In genomic region chr5:156240414-156240813, GRCh38 we compare ENCODE assay signal across 27 cellular contexts.
"Had no signal": no experiment of that assay in that cellular context is flagged by ENCODE, and none has a peak within 500 bp of the region (broad histone marks: within the 10 kb centered on the region; RNA-seq: fewer than 3 reads in every experiment).

No MANE protein-coding gene starts in this region.

- ATAC-seq: activated CD4-positive, alpha-beta T cell treated with anti-CD3 and anti-CD28 coated beads for 36 hours; activated CD8-positive, alpha-beta memory T cell treated with anti-CD3 and anti-CD28 coated beads, Interleukin-2, amount 10 ng/mL, durations not matched to agents 7 days and 5 days; activated CD8-positive, alpha-beta T cell treated with anti-CD3 and anti-CD28 coated beads, Interleukin-2, amount 10 ng/mL, durations not matched to agents 7 days and 5 days had no signal

- H3K27ac ChIP-seq: ascending aorta, breast epithelium, cardiac muscle cell, colonic mucosa, epithelial cell of prostate, esophagus squamous epithelium had no signal

- DNase-seq: activated CD4-positive, alpha-beta memory T cell treated with anti-CD3 and anti-CD28 coated beads for 36 hours; activated CD4-positive, alpha-beta T cell treated with anti-CD3 and anti-CD28 coated beads for 36 hours; activated CD4-positive, alpha-beta T cell treated with anti-CD3 and anti-CD28 coated beads, Interleukin-2, amount 10 ng/mL, durations not matched to agents 24 days and 14 days; activated CD4-positive, CD25-positive, alpha-beta regulatory T cell; activated CD4-positive, CD25-positive, alpha-beta regulatory T cell treated with anti-CD3 and anti-CD28 coated beads, Interleukin-2, amount 50 U/mL, for 72 hours; activated CD8-positive, alpha-beta memory T cell treated with anti-CD3 and anti-CD28 coated beads, Interleukin-2, amount 10 ng/mL, durations not matched to agents 7 days and 5 days; activated CD8-positive, alpha-beta memory T cell treated with anti-CD3 and anti-CD28 coated beads, Interleukin-2, amount 50 U/mL, for 4 hours; activated CD8-positive, alpha-beta T cell treated with anti-CD3 and anti-CD28 coated beads, Interleukin-2, amount 10 ng/mL, durations not matched to agents 7 days and 5 days; activated effector memory CD4-positive, alpha-beta T cell treated with anti-CD3 and anti-CD28 coated beads, Interleukin-2, amount 50 U/mL, for 16 hours; activated naive CD4-positive, alpha-beta T cell treated with anti-CD3 and anti-CD28 coated beads for 36 hours; activated naive CD8-positive, alpha-beta T cell treated with anti-CD3 and anti-CD28 coated beads, Interleukin-2, amount 10 ng/mL, durations not matched to agents 7 days and 5 days; activated T-cell treated with anti-CD3 and anti-CD28 coated beads, Interleukin-2, amount 50 U/mL, for 1 hour; activated T-cell treated with anti-CD3 and anti-CD28 coated beads, Interleukin-2, amount 50 U/mL, for 48 hours; central memory CD4-positive, alpha-beta T cell; cerebellar nuclear complex; colonic mucosa; effector CD8-positive, alpha-beta T cell; esophagus squamous epithelium; foreskin melanocyte; head of caudate nucleus; hippocampal formation had no signal

- H3K4me1 ChIP-seq: ascending aorta, breast epithelium, colonic mucosa, esophagus squamous epithelium had no signal

- H3K9me3 ChIP-seq: ascending aorta, breast epithelium, colonic mucosa, esophagus squamous epithelium had no signal

- H3K4me3 ChIP-seq: ascending aorta, breast epithelium, cardiac muscle cell, colonic mucosa, esophagus squamous epithelium had no signal

- FAIRE-seq: endometrium, endothelial cell of umbilical vein had no signal

- H3K36me3 ChIP-seq: ascending aorta, breast epithelium, cardiac muscle cell, colonic mucosa, esophagus squamous epithelium had no signal

- H3K27me3 ChIP-seq: ascending aorta, breast epithelium, cardiac muscle cell, colonic mucosa, esophagus squamous epithelium had no signal
